Comparison of ENCODE assay signal across 20 cellular contexts in the genomic region with DNA sequence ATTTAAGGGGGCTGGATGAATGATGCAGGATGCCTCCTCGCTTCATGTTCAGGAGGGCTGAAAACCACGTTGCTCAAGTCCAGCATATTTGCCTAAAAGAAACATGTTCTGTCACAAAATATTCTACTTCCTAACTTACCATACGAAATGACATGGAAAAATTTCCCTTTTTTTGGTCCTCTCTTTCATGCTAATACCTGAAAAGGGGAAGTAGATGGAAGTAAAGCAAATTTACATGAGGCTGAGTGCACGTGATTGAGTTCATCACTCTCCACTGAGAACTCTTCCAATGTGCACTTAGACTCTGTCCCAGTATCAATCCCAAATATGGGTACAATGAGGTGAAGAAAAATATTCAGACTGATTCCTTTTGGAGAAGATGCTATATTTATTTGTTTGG. TPM values are rescaled to one million over a fixed set of nuclear protein-coding genes. Genes with fewer than 3 reads are reported as not detected.
DNase-seq lines count a peak whose midpoint lies in the region; ATAC-seq and TF ChIP-seq lines count a peak whose summit lies in the region.
"Had no signal": no experiment of that assay in that cellular context is flagged by ENCODE, and none has a peak within 500 bp of the region (broad histone marks: within the 10 kb centered on the region; RNA-seq: fewer than 3 reads in every experiment).

No MANE protein-coding gene starts in this region.

- CTCF ChIA-PET in CD4-positive, alpha-beta T cell (lab: Charles Lee), result no interaction called here

- H3K4me2 ChIP-seq in Loucy (ENCODE audit: low read depth, low read length, poor library complexity, severe bottlenecking), result peak overlapping the region; percentile 82
- H3K4me2 ChIP-seq: A549 had no signal

- H3K4me1 Mint-ChIP-seq in T-helper 1 cell treated with Interleukin-12 subunit alpha and Interleukin-12 subunit beta and Interleukin-4 antibody, amounts not matched to agents 30 μg/mL and 1 μg/mL, for 36 hours (ENCODE audit: low read depth), result peaks cover 47% of the 10 kb centered on the region
- H3K4me1 Mint-ChIP-seq in CD4-positive, alpha-beta T cell (ENCODE audit: low read depth), result peaks cover 56% of the 10 kb centered on the region
- peaks cover 61% of the 10 kb centered on the region for H3K4me1 Mint-ChIP-seq in activated naive CD8-positive, alpha-beta T cell treated with anti-CD3 and anti-CD28 coated beads, Interleukin-2, amount 50 U/mL, for 24 hours

- POLR2A ChIA-PET in CD4-positive, alpha-beta T cell (lab: Charles Lee), result interaction anchor here (0.9 to 3.1 kb wide), 4 partner anchors 11 to 77 kb away, joined by 3 to 22 read pairs (median 12); no protein-coding TSS in a partner anchor

- H3K36me3 ChIP-seq in Loucy (ENCODE audit: insufficient read depth, low read length), result no peaks in the 10 kb centered on the region
- H3K36me3 ChIP-seq: SJSA1 had no signal

- H3K4me1 ChIP-seq in Loucy (ENCODE audit: insufficient read depth, low read length, poor library complexity, severe bottlenecking), result peaks cover 60% of the 10 kb centered on the region
- H3K4me1 ChIP-seq: A549, SJSA1 had no signal

- peaks cover 24% of the 10 kb centered on the region for H3K9me3 Mint-ChIP-seq in T-helper 1 cell treated with Interleukin-12 subunit alpha and Interleukin-12 subunit beta and Interleukin-4 antibody, amounts not matched to agents 30 μg/mL and 1 μg/mL, for 36 hours
- peaks cover 8% of the 10 kb centered on the region for H3K9me3 Mint-ChIP-seq in CD4-positive, alpha-beta T cell
- peaks cover 16% of the 10 kb centered on the region for H3K9me3 Mint-ChIP-seq in activated naive CD8-positive, alpha-beta T cell treated with anti-CD3 and anti-CD28 coated beads, Interleukin-2, amount 50 U/mL, for 24 hours

- H4K20me1 ChIP-seq in Loucy (ENCODE audit: insufficient read depth, low read length, poor library complexity, severe bottlenecking), result no peaks in the 10 kb centered on the region

- peak overlapping the region; percentile 55 for H3K4me3 ChIP-seq in Loucy (ENCODE audit: low read length, poor library complexity, severe bottlenecking)
- H3K4me3 ChIP-seq: A549, SJSA1 had no signal

- H3K79me2 ChIP-seq in Loucy (ENCODE audit: insufficient read depth, low read length), result no peaks in the 10 kb centered on the region

- H3K27me3 ChIP-seq in CD4-positive, alpha-beta T cell (ENCODE audit: control insufficient read depth, insufficient read depth, low read length), result no peaks in the 10 kb centered on the region
- no peaks in the 10 kb centered on the region for H3K27me3 ChIP-seq in Loucy (ENCODE audit: insufficient read depth, low read length, poor library complexity, severe bottlenecking)
- H3K27me3 ChIP-seq: SJSA1 had no signal

- H3K27ac ChIP-seq in CD4-positive, alpha-beta T cell (ENCODE audit: low read depth, low read length), result peak overlapping the region; percentile 25
- H3K27ac ChIP-seq: A549, C4-2B, SJSA1 had no signal

- H3K4me3 Mint-ChIP-seq in T-helper 1 cell treated with Interleukin-12 subunit alpha and Interleukin-12 subunit beta and Interleukin-4 antibody, amounts not matched to agents 30 μg/mL and 1 μg/mL, for 36 hours, result peak overlapping the region; percentile 42
- H3K4me3 Mint-ChIP-seq in CD4-positive, alpha-beta T cell, result peak overlapping the region; percentile 32
- H3K4me3 Mint-ChIP-seq in activated naive CD8-positive, alpha-beta T cell treated with anti-CD3 and anti-CD28 coated beads, Interleukin-2, amount 50 U/mL, for 24 hours, result peak overlapping the region; percentile 78
- H3K4me3 Mint-ChIP-seq: H9 had no signal

- no peak for TF ChIP-seq CTCF in CD4-positive, alpha-beta T cell (IDR thresholded peaks at IDR 0.05)
- no peak for TF ChIP-seq CTCF in Loucy (conservative IDR thresholded peaks at IDR 0.05; ENCODE audit: low read length)

- no peaks in the 10 kb centered on the region for H3K9me3 ChIP-seq in CD4-positive, alpha-beta T cell (ENCODE audit: control insufficient read depth, low read length)
- peaks cover 3% of the 10 kb centered on the region; the same call in 1 of the 2 replicates for H3K9me3 ChIP-seq in Loucy (ENCODE audit: insufficient read depth, low read depth, low read length)
- H3K9me3 ChIP-seq: SJSA1 had no signal

- intact Hi-C loops in CD4-positive, alpha-beta T cell (cut with DNase I, micrococcal nuclease), result loop anchor here in 1 of 2 experiments (5.0 kb wide), 1 partner anchor 34 kb away; no protein-coding TSS in a partner anchor

- DNase-seq in T-helper 1 cell (no peak), NCI-H1105 (lab: John Stamatoyannopoulos, UW) (no peak)
- no peak for DNase-seq in CD4-positive, alpha-beta T cell
- DNase-seq in activated naive CD8-positive, alpha-beta T cell treated with anti-CD3 and anti-CD28 coated beads, Interleukin-2, amount 50 U/mL, for 24 hours, result no peak
- DNase-seq: cerebellar nuclear complex, foreskin fibroblast, NCI-H2029 had no signal

- H2AFZ ChIP-seq in Loucy (ENCODE audit: low read length), result no peak overlapping the region

- peaks cover 24% of the 10 kb centered on the region for H3K36me3 Mint-ChIP-seq in T-helper 1 cell treated with Interleukin-12 subunit alpha and Interleukin-12 subunit beta and Interleukin-4 antibody, amounts not matched to agents 30 μg/mL and 1 μg/mL, for 36 hours (ENCODE audit: low read depth)
- no peaks in the 10 kb centered on the region for H3K36me3 Mint-ChIP-seq in CD4-positive, alpha-beta T cell (ENCODE audit: low read depth)
- H3K36me3 Mint-ChIP-seq in activated naive CD8-positive, alpha-beta T cell treated with anti-CD3 and anti-CD28 coated beads, Interleukin-2, amount 50 U/mL, for 24 hours (ENCODE audit: low read depth), result peaks cover 5% of the 10 kb centered on the region

- H3K27me3 Mint-ChIP-seq in T-helper 1 cell treated with Interleukin-12 subunit alpha and Interleukin-12 subunit beta and Interleukin-4 antibody, amounts not matched to agents 30 μg/mL and 1 μg/mL, for 36 hours (ENCODE audit: low read depth), result no peaks in the 10 kb centered on the region
- H3K27me3 Mint-ChIP-seq in CD4-positive, alpha-beta T cell, result no peaks in the 10 kb centered on the region
- no peaks in the 10 kb centered on the region for H3K27me3 Mint-ChIP-seq in activated naive CD8-positive, alpha-beta T cell treated with anti-CD3 and anti-CD28 coated beads, Interleukin-2, amount 50 U/mL, for 24 hours

- H3K9me2 ChIP-seq in Loucy (replicated peaks; ENCODE audit: low read depth, low read length), result no peaks in the 10 kb centered on the region

- peak overlapping the region; percentile 71 for H3K9ac ChIP-seq in Loucy (ENCODE audit: low read depth, low read length, poor library complexity, severe bottlenecking)

- peak overlapping the region; percentile 87 for H3K27ac Mint-ChIP-seq in T-helper 1 cell treated with Interleukin-12 subunit alpha and Interleukin-12 subunit beta and Interleukin-4 antibody, amounts not matched to agents 30 μg/mL and 1 μg/mL, for 36 hours
- H3K27ac Mint-ChIP-seq in CD4-positive, alpha-beta T cell, result peak overlapping the region; percentile 79
- H3K27ac Mint-ChIP-seq in activated naive CD8-positive, alpha-beta T cell treated with anti-CD3 and anti-CD28 coated beads, Interleukin-2, amount 50 U/mL, for 24 hours, result peak overlapping the region; percentile 96

- no peak for ATAC-seq in CD4-positive, alpha-beta T cell (ENCODE audit: poor library complexity)
- no peak for ATAC-seq in activated naive CD8-positive, alpha-beta T cell treated with anti-CD3 and anti-CD28 coated beads, Interleukin-2, amount 50 U/mL, for 24 hours
- no peak for ATAC-seq in HG03159 (IDR thresholded peaks at IDR 0.05; ENCODE audit: unreplicated experiment)
- ATAC-seq in GM18502 (IDR thresholded peaks at IDR 0.05; ENCODE audit: poor library complexity, unreplicated experiment), result no peak
- ATAC-seq: A549 had no signal

- H3F3A ChIP-seq in Loucy (ENCODE audit: low read depth), result peaks cover 17% of the 10 kb centered on the region

RNA-seq across cellular contexts. Expression of gene XCL2, which starts 23.0 kb away (rescaled TPM):
- total RNA-seq in CD4-positive, alpha-beta T cell, result not detected
- total RNA-seq: Daoy, H9, NCI-H460, OCI-LY7, renal cortical epithelial cell, SJSA1, urinary bladder had no signal

RNA-seq across cellular contexts. Expression of gene XCL1, which starts 55.6 kb away (rescaled TPM):
- total RNA-seq in CD4-positive, alpha-beta T cell, result under 1 TPM; 0.22 to 0.38 TPM
- total RNA-seq: Daoy, NCI-H460, OCI-LY7, renal cortical epithelial cell, SJSA1, urinary bladder had no signal
